In genomic region chr3:43343185-43343584, GRCh38 we compare ENCODE assay signal across 1 cellular context.
TF ChIP-seq lines count a peak whose summit lies in the region.

No MANE protein-coding gene starts in this region.

TF ChIP-seq in WTC11, 78 proteins besides CTCF, POLR2A, EP300 and RAD21 (continued from another document):
- TF ChIP-seq MLX (CRISPR knock-in tag; IDR thresholded peaks at IDR 0.05): no peak
- TF ChIP-seq, protein P1, sequence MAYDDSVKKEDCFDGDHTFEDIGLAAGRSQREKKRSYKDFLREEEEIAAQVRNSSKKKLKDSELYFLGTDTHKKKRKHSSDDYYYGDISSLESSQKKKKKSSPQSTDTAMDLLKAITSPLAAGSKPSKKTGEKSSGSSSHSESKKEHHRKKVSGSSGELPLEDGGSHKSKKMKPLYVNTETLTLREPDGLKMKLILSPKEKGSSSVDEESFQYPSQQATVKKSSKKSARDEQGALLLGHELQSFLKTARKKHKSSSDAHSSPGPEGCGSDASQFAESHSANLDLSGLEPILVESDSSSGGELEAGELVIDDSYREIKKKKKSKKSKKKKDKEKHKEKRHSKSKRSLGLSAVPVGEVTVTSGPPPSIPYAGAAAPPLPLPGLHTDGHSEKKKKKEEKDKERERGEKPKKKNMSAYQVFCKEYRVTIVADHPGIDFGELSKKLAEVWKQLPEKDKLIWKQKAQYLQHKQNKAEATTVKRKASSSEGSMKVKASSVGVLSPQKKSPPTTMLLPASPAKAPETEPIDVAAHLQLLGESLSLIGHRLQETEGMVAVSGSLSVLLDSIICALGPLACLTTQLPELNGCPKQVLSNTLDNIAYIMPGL (CRISPR knock-in tag; IDR thresholded peaks at IDR 0.05): no peak
- TF ChIP-seq ZNF281 (CRISPR knock-in tag; IDR thresholded peaks at IDR 0.05): no peak
- TF ChIP-seq ZNF671 (CRISPR knock-in tag; IDR thresholded peaks at IDR 0.05): no peak
- TF ChIP-seq CREB1 (CRISPR knock-in tag; IDR thresholded peaks at IDR 0.05): no peak
TF ChIP-seq in WTC11: peak in this region for 0.
